8 cellular contexts compared by ENCODE assay signal in genomic region chr18:57585846-57586242, GRCh38. TPM values are rescaled to one million over a fixed set of nuclear protein-coding genes. Genes with fewer than 3 reads are reported as not detected.
A peak's percentile ranks its signal among the peaks of the same experiment; 100 is the strongest.
DNase-seq lines count a peak whose midpoint lies in the region; ATAC-seq and TF ChIP-seq lines count a peak whose summit lies in the region.

No MANE protein-coding gene starts in this region.

- H3K4me1 ChIP-seq in HUES64 (ENCODE audit: insufficient read depth, low read length) (peaks cover 3% of the 10 kb centered on the region; the same call in 1 of the 2 replicates), lower lobe of right lung (peaks cover 11% of the 10 kb centered on the region), upper lobe of left lung (peaks cover 10 to 22% (median 12%) of the 10 kb centered on the region in 4 donors)

- peaks cover 5% of the 10 kb centered on the region; the same call in 1 of the 2 replicates for H3K36me3 ChIP-seq in HUES64 (ENCODE audit: insufficient read depth, low read length)
- no peaks in the 10 kb centered on the region for H3K36me3 ChIP-seq in brain microvascular endothelial cell (replicated peaks)
- peaks cover 4% of the 10 kb centered on the region for H3K36me3 ChIP-seq in lower lobe of right lung
- peaks cover 0 to 11% (median 0%) of the 10 kb centered on the region in 4 donors for H3K36me3 ChIP-seq in upper lobe of left lung

- TF ChIP-seq CTCF in brain microvascular endothelial cell (IDR thresholded peaks at IDR 0.05; ENCODE audit: low read depth, low read length, missing control alignments) (no peak), lower lobe of right lung (IDR thresholded peaks at IDR 0.05) (no peak), upper lobe of left lung (IDR thresholded peaks at IDR 0.05) (no peak)

- H3K27ac ChIP-seq in HUES64 (ENCODE audit: low read depth, low read length) (no peak overlapping the region), brain microvascular endothelial cell (no peak overlapping the region), lower lobe of right lung (peak overlapping the region; percentile 92), upper lobe of left lung (peak overlapping the region; percentile 82 to 92 (median 88))

- intact Hi-C loops in lower lobe of right lung (cut with DNase I) (no loop called here), posterior vena cava (cut with DNase I) (no loop called here)

- H3K9ac ChIP-seq in HUES64 (ENCODE audit: low read depth, low read length) = peak overlapping the region; percentile 87

- H3K27me3 ChIP-seq in HUES64 (ENCODE audit: insufficient read depth, low read length) = no peaks in the 10 kb centered on the region
- H3K27me3 ChIP-seq in brain microvascular endothelial cell (replicated peaks) = no peaks in the 10 kb centered on the region
- no peaks in the 10 kb centered on the region for H3K27me3 ChIP-seq in lower lobe of right lung (ENCODE audit: low read depth)
- no peaks in the 10 kb centered on the region for H3K27me3 ChIP-seq in upper lobe of left lung

- TF ChIP-seq POLR2A in upper lobe of left lung (IDR thresholded peaks at IDR 0.05) = no peak

- TF ChIP-seq EP300 in upper lobe of left lung (IDR thresholded peaks at IDR 0.05) = no peak

- DNase-seq in NCI-H2227 (lab: John Stamatoyannopoulos, UW; ENCODE audit: unreplicated experiment) (peak; percentile 33), NCI-H2227 treated with DMSO at 0.1 percent for 48 hours (lab: John Stamatoyannopoulos, UW) (no peak), brain microvascular endothelial cell (no peak), lower lobe of right lung (no peak), upper lobe of left lung (no peak), posterior vena cava (ENCODE audit: low spot score) (no peak)
- DNase-seq in stimulated activated naive CD4-positive, alpha-beta T cell treated with Interleukin-2 at 50 U/mL for 16 hours (lab: John Stamatoyannopoulos, UW) = no peak

- no peaks in the 10 kb centered on the region for H3K9me3 ChIP-seq in HUES64 (ENCODE audit: insufficient read depth, low read depth, low read length)
- no peaks in the 10 kb centered on the region for H3K9me3 ChIP-seq in lower lobe of right lung
- no peaks in the 10 kb centered on the region for H3K9me3 ChIP-seq in upper lobe of left lung

- H3K4me3 ChIP-seq in HUES64 (ENCODE audit: low read length) (peak overlapping the region; percentile 71), brain microvascular endothelial cell (ENCODE audit: low read depth, low read length) (peak overlapping the region; percentile 75), lower lobe of right lung (peak overlapping the region; percentile 85), upper lobe of left lung (peak overlapping the region; percentile 72 to 94 (median 80))

- in situ Hi-C loops in brain microvascular endothelial cell (cut with HindIII; ENCODE audit: low pct_ligation_motif_present, low sequenced_read_pairs) = no loop called here

- 27% methylated on average over 8 of the region's 8 CpGs for WGBS in HUES64
- 18 to 27% methylated on average over 4 to 8 of the region's 8 CpGs for WGBS in upper lobe of left lung, 2 donors

- ATAC-seq in lower lobe of right lung = peak in 1 of 2 donors; percentile 2
- no peak for ATAC-seq in upper lobe of left lung (ENCODE audit: low FRiP score in 2 of 2)

RNA-seq across cellular contexts. Expression of gene FECH, which starts 0.7 kb away (rescaled TPM):
- 18.9 TPM for polyA plus RNA-seq in HUES64 (2013, experiment 1 of 2)
- polyA plus RNA-seq in HUES64 (2013, experiment 2 of 2) = 18.1 TPM
- total RNA-seq in lower lobe of right lung (25.7 TPM), upper lobe of left lung (10 to 100 TPM; 11.4 to 27.2 (median 22.1) TPM), posterior vena cava (10 to 100 TPM; 15.5 to 19.2 TPM)

RNA-seq across cellular contexts. Expression of gene NARS1, which starts 35.8 kb away (rescaled TPM):
- 122 TPM for polyA plus RNA-seq in HUES64 (2013, experiment 1 of 2)
- polyA plus RNA-seq in HUES64 (2013, experiment 2 of 2) = 113 TPM
- total RNA-seq in lower lobe of right lung (94.8 TPM), upper lobe of left lung (100 to 1,000 TPM in 3 of 6 donors, 10 to 100 TPM in 3; 55.8 to 112 (median 99.0) TPM), posterior vena cava (10 to 100 TPM; 71.2 to 75.1 TPM)

Comparison
In these comparisons a context has a peak if more than half of its experiments do, and no peak if none do; other contexts are left out.
1. H3K27ac ChIP-seq: peak in lower lobe of right lung (single experiment) and upper lobe of left lung (4 of 4); none in HUES64 (single experiment) and brain microvascular endothelial cell (single experiment).
2. Peak in every context shown above with its lines, with median percentiles within 50 percentile points of each other: H3K4me3 ChIP-seq.